In the genomic region with DNA sequence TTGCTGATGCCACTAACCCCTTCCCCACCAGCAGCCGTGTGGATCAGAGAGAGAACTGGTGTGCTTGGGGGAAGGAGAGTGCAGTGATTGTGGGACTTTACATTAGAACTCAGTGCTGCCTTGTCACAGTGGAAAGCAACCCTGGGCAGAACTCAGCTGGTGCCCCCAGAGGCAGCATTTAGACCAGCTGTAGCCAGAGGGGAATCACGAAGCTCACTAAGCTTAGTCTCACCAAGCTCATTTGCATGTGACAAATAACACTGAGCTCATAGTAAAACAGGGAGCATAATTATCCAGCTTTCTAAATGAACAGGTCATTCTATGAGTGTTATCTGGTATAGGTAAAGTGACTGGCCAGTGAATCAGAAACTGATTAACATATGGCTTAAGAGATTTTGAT, we compare ENCODE assay signal across 10 cellular contexts. TPM values are rescaled to one million over a fixed set of nuclear protein-coding genes. Genes with fewer than 3 reads are reported as not detected.
A peak's percentile ranks its signal among the peaks of the same experiment; 100 is the strongest.
DNase-seq lines count a peak whose midpoint lies in the region; ATAC-seq, FAIRE-seq and TF ChIP-seq lines count a peak whose summit lies in the region.
"Had no signal": no experiment of that assay in that cellular context is flagged by ENCODE, and none has a peak within 500 bp of the region (broad histone marks: within the 10 kb centered on the region; RNA-seq: fewer than 3 reads in every experiment).

No MANE protein-coding gene starts in this region.

- RAD21 ChIA-PET in GM12878 (lab: Charles Lee; ENCODE audit: unreplicated experiment) = interaction anchor here (0.7 to 3.1 kb wide), 20 partner anchors 11 to 220 kb away, joined by 3 to 26 read pairs (median 6); partner anchors contain the start of gene SMAP2

- no peak overlapping the region for H3K4me2 ChIP-seq in GM12878 (ENCODE audit: control insufficient read depth, insufficient read depth)

- H4K20me1 ChIP-seq in GM12878 (ENCODE audit: control insufficient read depth, insufficient read depth) = no peaks in the 10 kb centered on the region

- BruUV-seq in GM12878 (replicated peaks; lab: Mats Ljungman, UMichigan) = no TSS peak

- 2% methylated on average over 2 of the region's 2 CpGs for WGBS in GM12878 (ENCODE audit: insufficient coverage, insufficient replicate concordance, low lambda C conversion rate, missing lambda C conversion rate)
- WGBS in psoas muscle, 3 donors = 30 to 40% (median 32%) methylated on average over 2 of the region's 2 CpGs

- H3K4me3 ChIP-seq in GM12878 (no peak overlapping the region), dorsolateral prefrontal cortex (no peak overlapping the region), psoas muscle (no peak overlapping the region)

- POLR2A ChIA-PET in GM12878 (lab: Charles Lee) = interaction anchor here (0.6 to 1.7 kb wide), 12 partner anchors 8 to 202 kb away, joined by 3 to 15 read pairs (median 4); partner anchors contain the start of gene SMAP2

- peak; percentile 32 for TF ChIP-seq RAD21 in GM12878 (IDR thresholded peaks at IDR 0.05; ENCODE audit: insufficient read depth, low read depth, low read length)

- TF ChIP-seq POLR2A in GM12878 (IDR thresholded peaks at IDR 0.05; ENCODE audit: low read depth, low read length) = no peak

- no peak overlapping the region for H3K9ac ChIP-seq in GM12878 (ENCODE audit: control insufficient read depth, insufficient read depth, low read length)

- H3K36me3 ChIP-seq in GM12878 (ENCODE audit: control insufficient read depth in 2 of 2, insufficient read depth in 2 of 2, low read length in 1 of 2) (no peaks in the 10 kb centered on the region), psoas muscle (ENCODE audit: insufficient read depth in 1 of 2, low read depth in 1 of 2) (no peaks in the 10 kb centered on the region)

- ATAC-seq in GM19372 (IDR thresholded peaks at IDR 0.05; ENCODE audit: low read depth, unreplicated experiment) (peak; percentile 57), HG03066 (IDR thresholded peaks at IDR 0.05; ENCODE audit: low read depth, unreplicated experiment) (peak; percentile 87), GM12878 (peak; percentile 100), psoas muscle (no peak)

- intact Hi-C loops in GM12878 (cut with micrococcal nuclease; ENCODE audit: unreplicated experiment) (no loop called here), dorsolateral prefrontal cortex (cut with DNase I) (no loop called here), psoas muscle (cut with DNase I) (no loop called here)

- no peaks in the 10 kb centered on the region for H3K27me3 ChIP-seq in GM12878 (replicated peaks in 1 of 2; ENCODE audit: control insufficient read depth in 2 of 2, insufficient read depth in 2 of 2, low read length in 1 of 2)
- no peaks in the 10 kb centered on the region for H3K27me3 ChIP-seq in dorsolateral prefrontal cortex
- peaks cover 0 to 6% (median 0%) of the 10 kb centered on the region in 3 donors for H3K27me3 ChIP-seq in psoas muscle (ENCODE audit: insufficient read depth in 3 of 3, low read length in 2 of 3)

- SMC1A ChIA-PET in GM12878 (lab: Charles Lee; ENCODE audit: uncharacterized antibody, unreplicated experiment) = interaction anchor here (0.8 to 3.4 kb wide), 23 partner anchors 10 to 220 kb away, joined by 3 to 35 read pairs (median 5); partner anchors contain the start of genes SMAP2 and ZFP69B

- H3K9me3 ChIP-seq in GM12878 (replicated peaks; ENCODE audit: control insufficient read depth, insufficient read depth, low read length) (peaks cover 2% of the 10 kb centered on the region; the same call in 2 of the 3 replicates), psoas muscle (no peaks in the 10 kb centered on the region)

- H3K4me1 ChIP-seq in GM12878 (ENCODE audit: control insufficient read depth, insufficient read depth, low read length) (no peaks in the 10 kb centered on the region; the same call in 1 of the 2 replicates), psoas muscle (no peaks in the 10 kb centered on the region)

- no peaks in the 10 kb centered on the region for H3K79me2 ChIP-seq in GM12878 (ENCODE audit: control insufficient read depth, insufficient read depth, low read length)

- H2AFZ ChIP-seq in GM12878 (ENCODE audit: control insufficient read depth, low read depth, low read length) = peak overlapping the region; percentile 53

- FAIRE-seq in GM12878 (lab: Jason Lieb, UNC) = no peak
- FAIRE-seq: endothelial cell of umbilical vein had no signal

- in situ Hi-C loops in GM12878 (cut with MboI) = no loop called here

- DNase-seq in GM10266 (ENCODE audit: extremely low spot score) (peak; percentile 51), GM12878 (ENCODE audit: low read depth, low spot score) (no peak), cortex of kidney (lab: John Stamatoyannopoulos, UW) (no peak), dorsolateral prefrontal cortex (no peak), psoas muscle (no peak), NCI-H2171 (lab: John Stamatoyannopoulos, UW) (no peak)
- DNase-seq: NCI-H1417 treated with DMSO at 0.1 percent for 48 hours had no signal

- H3K27ac ChIP-seq in GM12878 (ENCODE audit: control insufficient read depth, insufficient read depth) = no peak overlapping the region
- no peak overlapping the region for H3K27ac ChIP-seq in dorsolateral prefrontal cortex
- no peak overlapping the region for H3K27ac ChIP-seq in psoas muscle

- TF ChIP-seq EP300 in GM12878 (IDR thresholded peaks at IDR 0.05; ENCODE audit: borderline replicate concordance in 1 of 2, control insufficient read depth in 1 of 2, low read depth in 2 of 2, low read length in 2 of 2) = no peak

- peak; percentile 28 for TF ChIP-seq CTCF in GM10266 (IDR thresholded peaks at IDR 0.05; ENCODE audit: control insufficient read depth, insufficient read depth, low read depth, missing control alignments)
- peak; percentile 28 to 43 (median 36); a peak in 4 of 6 replicates for TF ChIP-seq CTCF in GM12878 (IDR thresholded peaks at IDR 0.05 in 2 of 3, conservative IDR thresholded peaks at IDR 0.05 in 1 of 3; ENCODE audit: control insufficient read depth in 2 of 3, extremely low read depth in 1 of 3, insufficient read depth in 1 of 3, low read depth in 3 of 3, low read length in 3 of 3)
- TF ChIP-seq CTCF in dorsolateral prefrontal cortex (IDR thresholded peaks at IDR 0.05 in 54 of 56, conservative IDR thresholded peaks at IDR 0.05 in 2 of 56; ENCODE audit: low read depth in 1 of 56, partially characterized antibody in 56 of 56) = no peak
- no peak for TF ChIP-seq CTCF in psoas muscle (IDR thresholded peaks at IDR 0.05)

- CTCF ChIA-PET in GM12878 (lab: Yijun Ruan, JAX) = interaction anchor here (0.7 to 3.9 kb wide), 16 partner anchors 10 to 220 kb away, joined by 3 to 30 read pairs (median 8); partner anchors contain the start of gene SMAP2

RNA-seq across cellular contexts. Expression of gene SMAP2, which starts 9.8 kb away (rescaled TPM):
- 113 and 116 TPM in 2 replicates for total RNA-seq in GM12878 (2013; cell fraction: nucleolus; rRNA removed)
- total RNA-seq in GM12878 (2014; rRNA removed) = 103 and 107 TPM in 2 replicates
- 92.9 and 97.1 TPM in 2 replicates for total RNA-seq in GM12878 (2014; rRNA removed; fragmentation: Illumina TruSeq; extraction: Trizol)
- total RNA-seq in GM12878 (2021) = 115 and 121 TPM in 2 replicates
- polyA plus RNA-seq in GM12878 (2011; ENCODE audit: low read depth) = 97.2 TPM
- polyA plus RNA-seq in GM12878 (2011; rRNA removed) = 103 and 120 TPM in 2 replicates
- 116 and 137 TPM in 2 replicates for polyA plus RNA-seq in GM12878 (2011; cell fraction: cytosol; rRNA removed)
- polyA plus RNA-seq in GM12878 (2011; cell fraction: nucleus; rRNA removed) = 79.9 and 86.8 TPM in 2 replicates
- 109 and 156 TPM in 2 replicates for polyA plus RNA-seq in GM12878 (2012)
- 177 and 223 TPM in 2 replicates for polyA plus RNA-seq in GM12878 (2014; fragmentation: Illumina TruSeq; extraction: Trizol)
- polyA plus RNA-seq in GM12878 (2014; fragmentation: Nextera tagmentation; extraction: Ambion mirVana) = 10 to 100 TPM; 33.4 to 42.4 TPM
- 98.3 and 107 TPM in 2 replicates for polyA plus RNA-seq in GM12878 (2014; rRNA removed)
- 100 to 1,000 TPM in 1 of 2 experiments, 10 to 100 TPM in 1; 92.1 to 108 TPM for polyA plus RNA-seq in GM12878 (2016; fragmentation: Nextera tagmentation; extraction: Ambion mirVana)
- polyA minus RNA-seq in GM12878 (2011; rRNA and poly(A)+ RNA removed) = 136 and 166 TPM in 2 replicates
- polyA minus RNA-seq in GM12878 (2011; cell fraction: cytosol; rRNA and poly(A)+ RNA removed) = 42.6 and 47.7 TPM in 2 replicates
- 26.1 and 37.2 TPM in 2 replicates for polyA minus RNA-seq in GM12878 (2011; cell fraction: nucleus; rRNA and poly(A)+ RNA removed)
- 100 to 1,000 TPM in 80 of 120 experiments, 10 to 100 TPM in 40; 58.5 to 148 (median 109) TPM for total RNA-seq in dorsolateral prefrontal cortex
- 10 to 100 TPM in 3 of 4 donors, 1 to 10 TPM in 1; 6.9 to 35.0 (median 15.3) TPM for total RNA-seq in psoas muscle
- polyA plus RNA-seq in psoas muscle = 10 to 100 TPM; 18.0 to 32.2 (median 18.4) TPM

RNA-seq across cellular contexts. Expression of gene COL9A2, which starts 46.6 kb away (rescaled TPM):
- 49.4 and 58.1 TPM in 2 replicates for total RNA-seq in GM12878 (2013; cell fraction: nucleolus; rRNA removed)
- total RNA-seq in GM12878 (2014; rRNA removed) (48.0 and 57.6 TPM in 2 replicates), GM12878 (2014; rRNA removed; fragmentation: Illumina TruSeq; extraction: Trizol) (20.5 and 20.9 TPM in 2 replicates), GM12878 (2021) (48.8 and 51.0 TPM in 2 replicates), dorsolateral prefrontal cortex (100 to 1,000 TPM in 2 of 120 experiments, 10 to 100 TPM in 118; 11.0 to 162 (median 38.4) TPM), psoas muscle (under 1 TPM in 3 of 4 donors, not detected in 1; 0.15 to 0.21 (median 0.18) TPM)
- polyA plus RNA-seq in GM12878 (2011; ENCODE audit: low read depth) = 19.1 TPM
- polyA plus RNA-seq in GM12878 (2011; rRNA removed) (15.9 and 20.5 TPM in 2 replicates), GM12878 (2014; fragmentation: Illumina TruSeq; extraction: Trizol) (9.5 and 16.1 TPM in 2 replicates), GM12878 (2014; fragmentation: Nextera tagmentation; extraction: Ambion mirVana) (1 to 10 TPM; 3.1 to 4.0 TPM), GM12878 (2014; rRNA removed) (62.0 and 63.3 TPM in 2 replicates), GM12878 (2016; fragmentation: Nextera tagmentation; extraction: Ambion mirVana) (10 to 100 TPM; 24.3 to 31.8 TPM), psoas muscle (under 1 TPM; 0.06 to 0.18 (median 0.12) TPM)
- polyA plus RNA-seq in GM12878 (2011; cell fraction: cytosol; rRNA removed) = 21.4 and 28.1 TPM in 2 replicates
- 226 and 256 TPM in 2 replicates for polyA plus RNA-seq in GM12878 (2011; cell fraction: nucleus; rRNA removed)
- polyA plus RNA-seq in GM12878 (2012) = 37.7 and 39.6 TPM in 2 replicates
- 5.6 and 10.0 TPM in 2 replicates for polyA minus RNA-seq in GM12878 (2011; rRNA and poly(A)+ RNA removed)
- polyA minus RNA-seq in GM12878 (2011; cell fraction: cytosol; rRNA and poly(A)+ RNA removed) = 4.1 TPM in 2 replicates
- 11.4 and 15.9 TPM in 2 replicates for polyA minus RNA-seq in GM12878 (2011; cell fraction: nucleus; rRNA and poly(A)+ RNA removed)

Comparison
In these comparisons a context has a peak if more than half of its experiments do, and no peak if none do; other contexts are left out.
1. CTCF ChIP-seq: peak in GM10266 (single experiment) and GM12878 (3 of 3); none in dorsolateral prefrontal cortex (0 of 56) and psoas muscle (single experiment).
2. ATAC-seq: peak in GM19372 (single experiment), HG03066 (single experiment) and GM12878 (single experiment); none in psoas muscle (0 of 4).
3. RNA of gene COL9A2, which starts 46.6 kb away (total RNA-seq): 20.5 to 58.1 TPM in GM12878 and 11.0 to 162 TPM in dorsolateral prefrontal cortex; 0.15 to 0.21 TPM in psoas muscle; every median in the first group is over 4 times any median in the second.